Comparison of ENCODE assay signal across 11 cellular contexts in the genomic region with DNA sequence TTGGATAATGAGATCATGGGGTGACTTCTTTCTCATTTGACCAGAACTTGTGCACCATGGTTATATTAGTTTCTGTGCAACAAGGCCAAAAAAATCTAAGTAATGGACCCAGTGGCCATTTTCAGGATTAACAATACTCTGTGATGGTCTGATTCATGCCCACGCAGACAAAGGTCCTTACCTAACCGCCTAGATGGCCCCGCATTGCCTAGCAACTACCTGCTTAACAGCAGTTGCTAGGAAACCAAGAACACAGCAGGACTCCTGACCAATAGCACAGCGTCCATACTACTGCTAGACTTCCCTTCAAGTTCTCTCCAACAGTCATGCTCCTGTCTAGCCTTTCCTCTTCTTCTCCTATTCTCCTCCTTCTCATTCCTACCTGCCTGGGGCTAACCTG. TPM values are rescaled to one million over a fixed set of nuclear protein-coding genes. Genes with fewer than 3 reads are reported as not detected.
DNase-seq lines count a peak whose midpoint lies in the region; ATAC-seq, FAIRE-seq and TF ChIP-seq lines count a peak whose summit lies in the region.
"Had no signal": no experiment of that assay in that cellular context is flagged by ENCODE, and none has a peak within 500 bp of the region (broad histone marks: within the 10 kb centered on the region; RNA-seq: fewer than 3 reads in every experiment).

No MANE protein-coding gene starts in this region.

- no peak overlapping the region for H3K9ac ChIP-seq in SK-N-SH

- ATAC-seq in SK-N-SH treated with all-trans-retinoic acid at 6 μM for 48 hours (peak; percentile 28; the same call in 1 of the 3 replicates), foreskin keratinocyte (no peak), GM21619 (IDR thresholded peaks at IDR 0.05; ENCODE audit: unreplicated experiment) (no peak)
- no peak for ATAC-seq in stimulated activated naive CD8-positive, alpha-beta T cell treated with anti-CD3 and anti-CD28 coated beads, Interleukin-15, Interleukin-2, amounts not matched to agents 100 U/mL and 50 U/mL, for 24 hours
- ATAC-seq: activated T-cell treated with anti-CD3 and anti-CD28 coated beads, Interleukin-2, amount 50 U/mL, for 72 hours had no signal

- TF ChIP-seq CTCF in SK-N-SH (IDR thresholded peaks at IDR 0.05) (no peak), foreskin keratinocyte (conservative IDR thresholded peaks at IDR 0.05) (no peak)

- no peak for TF ChIP-seq RAD21 in SK-N-SH (IDR thresholded peaks at IDR 0.05; ENCODE audit: low read length)

- POLR2A ChIA-PET in SK-N-SH (lab: Yijun Ruan, JAX), result no interaction called here

- H3K4me1 ChIP-seq in SK-N-SH (ENCODE audit: control insufficient read depth in 1 of 2, insufficient read depth in 2 of 2, low read depth in 1 of 2, low read length in 1 of 2) (no peaks in the 10 kb centered on the region), foreskin keratinocyte (peaks cover 7% of the 10 kb centered on the region)

- peak overlapping the region in 1 of 2 experiments; percentile 61; a peak in 2 of 4 replicates for H3K27ac ChIP-seq in SK-N-SH (ENCODE audit: low read depth in 2 of 2, low read length in 1 of 2)
- H3K27ac ChIP-seq in foreskin keratinocyte, result peak overlapping the region; percentile 55

- no peaks in the 10 kb centered on the region for H3K9me2 ChIP-seq in SK-N-SH

- no peak overlapping the region for H3K4me3 ChIP-seq in SK-N-SH (ENCODE audit: low read depth in 2 of 2, low read length in 1 of 2)

- no peaks in the 10 kb centered on the region for H3K9me3 ChIP-seq in SK-N-SH

- 69% methylated on average over 4 of the region's 4 CpGs for WGBS in SK-N-SH (ENCODE audit: low lambda C conversion rate)

- no peaks in the 10 kb centered on the region for H3K79me2 ChIP-seq in SK-N-SH (ENCODE audit: insufficient read depth)

- H2AFZ ChIP-seq in SK-N-SH (ENCODE audit: low read depth), result no peak overlapping the region

- no peak for DNase-seq in SK-N-SH
- peak; percentile 54 for DNase-seq in RCC 7860 (ENCODE audit: low spot score)
- no peak for DNase-seq in foreskin keratinocyte
- peak; percentile 50 for DNase-seq in stromal cell of bone marrow (ENCODE audit: low read depth)
- no peak for DNase-seq in MV-4-11 (lab: John Stamatoyannopoulos, UW)
- DNase-seq in stimulated activated naive CD8-positive, alpha-beta T cell treated with anti-CD3 and anti-CD28 coated beads, Interleukin-15, Interleukin-2, amounts not matched to agents 100 U/mL and 50 U/mL, for 24 hours, result no peak
- DNase-seq: activated T-cell treated with anti-CD3 and anti-CD28 coated beads, Interleukin-2, amount 50 U/mL, for 72 hours; NCI-H1694 treated with DMSO at 0.1 percent for 48 hours; SW 1271 had no signal

- TF ChIP-seq EP300 in SK-N-SH (IDR thresholded peaks at IDR 0.05; ENCODE audit: borderline replicate concordance in 1 of 2, low read depth in 1 of 2, low read length in 1 of 2), result no peak

- H4K20me1 ChIP-seq in SK-N-SH (ENCODE audit: insufficient read depth), result no peaks in the 10 kb centered on the region

- no peak for FAIRE-seq in RCC 7860 (lab: Jason Lieb, UNC)

- H3K27me3 ChIP-seq in SK-N-SH (ENCODE audit: insufficient read depth), result no peaks in the 10 kb centered on the region
- no peaks in the 10 kb centered on the region for H3K27me3 ChIP-seq in foreskin keratinocyte

- H3F3A ChIP-seq in SK-N-SH (replicated peaks; ENCODE audit: insufficient read depth), result peaks cover 17% of the 10 kb centered on the region

- CTCF ChIA-PET in SK-N-SH (lab: Yijun Ruan, JAX), result no interaction called here

- peaks cover 0 to 3% of the 10 kb centered on the region in 2 experiments for H3K36me3 ChIP-seq in SK-N-SH (replicated peaks in 1 of 2; ENCODE audit: control insufficient read depth in 1 of 2, insufficient read depth in 2 of 2, low read length in 1 of 2)

- H3K4me2 ChIP-seq in SK-N-SH, result no peak overlapping the region

TF ChIP-seq in SK-N-SH treated with all-trans-retinoic acid at 6 μM for 48 hours, 23 proteins besides CTCF, POLR2A, EP300 and RAD21:
- TF ChIP-seq ISL1 (CRISPR knock-in tag; IDR thresholded peaks at IDR 0.05), result no peak
- no peak for TF ChIP-seq ZNF565 (CRISPR knock-in tag; conservative IDR thresholded peaks at IDR 0.05; ENCODE audit: low read depth)
- TF ChIP-seq, protein P1, sequence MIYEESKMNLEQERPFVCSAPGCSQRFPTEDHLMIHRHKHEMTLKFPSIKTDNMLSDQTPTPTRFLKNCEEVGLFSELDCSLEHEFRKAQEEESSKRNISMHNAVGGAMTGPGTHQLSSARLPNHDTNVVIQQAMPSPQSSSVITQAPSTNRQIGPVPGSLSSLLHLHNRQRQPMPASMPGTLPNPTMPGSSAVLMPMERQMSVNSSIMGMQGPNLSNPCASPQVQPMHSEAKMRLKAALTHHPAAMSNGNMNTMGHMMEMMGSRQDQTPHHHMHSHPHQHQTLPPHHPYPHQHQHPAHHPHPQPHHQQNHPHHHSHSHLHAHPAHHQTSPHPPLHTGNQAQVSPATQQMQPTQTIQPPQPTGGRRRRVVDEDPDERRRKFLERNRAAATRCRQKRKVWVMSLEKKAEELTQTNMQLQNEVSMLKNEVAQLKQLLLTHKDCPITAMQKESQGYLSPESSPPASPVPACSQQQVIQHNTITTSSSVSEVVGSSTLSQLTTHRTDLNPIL (CRISPR knock-in tag; IDR thresholded peaks at IDR 0.05; ENCODE audit: low read depth), result no peak
- no peak for TF ChIP-seq ZC3H10 (CRISPR knock-in tag; IDR thresholded peaks at IDR 0.05)

TF ChIP-seq in SK-N-SH, 30 proteins besides CTCF, POLR2A, EP300 and RAD21:
- TF ChIP-seq RCOR1 (IDR thresholded peaks at IDR 0.05; ENCODE audit: low read length) (no peak), MEF2A (IDR thresholded peaks at IDR 0.05; ENCODE audit: borderline replicate concordance, low read depth) (no peak), FOSL2 (IDR thresholded peaks at IDR 0.05; ENCODE audit: borderline replicate concordance, low read depth) (no peak), SMC3 (IDR thresholded peaks at IDR 0.05; ENCODE audit: low read depth, low read length) (no peak), RFX5 (IDR thresholded peaks at IDR 0.05; ENCODE audit: low read length) (no peak), GABPA (IDR thresholded peaks at IDR 0.05; ENCODE audit: low read depth) (no peak), TCF12 (IDR thresholded peaks at IDR 0.05) (no peak)

RNA-seq across cellular contexts. Expression of gene MIS12, which starts 22.5 kb away (rescaled TPM):
- 9.3 and 12.4 TPM in 2 replicates for polyA plus RNA-seq in SK-N-SH (2012; rRNA removed)
- 10.2 and 11.5 TPM in 2 replicates for polyA plus RNA-seq in SK-N-SH (2012; cell fraction: cytosol; rRNA removed)
- polyA plus RNA-seq in SK-N-SH (2012; cell fraction: nucleus; rRNA removed), result 8.6 and 25.5 TPM in 2 replicates
- 21.7 and 23.2 TPM in 2 replicates for total RNA-seq in foreskin keratinocyte
- polyA plus RNA-seq in foreskin keratinocyte, result 11.3 and 15.1 TPM in 2 replicates

RNA-seq across cellular contexts. Expression of gene DERL2, which starts 22.9 kb away (rescaled TPM):
- polyA plus RNA-seq in SK-N-SH (2012; rRNA removed) (42.5 and 58.8 TPM in 2 replicates), foreskin keratinocyte (72.1 and 74.2 TPM in 2 replicates)
- polyA plus RNA-seq in SK-N-SH (2012; cell fraction: cytosol; rRNA removed), result 50.2 and 50.8 TPM in 2 replicates
- 55.5 and 70.0 TPM in 2 replicates for polyA plus RNA-seq in SK-N-SH (2012; cell fraction: nucleus; rRNA removed)
- 40.8 and 45.3 TPM in 2 replicates for total RNA-seq in foreskin keratinocyte

RNA-seq across cellular contexts. Expression of gene DHX33, which starts 40.1 kb away (rescaled TPM):
- polyA plus RNA-seq in SK-N-SH (2012; rRNA removed) (12.9 and 15.5 TPM in 2 replicates), foreskin keratinocyte (5.6 and 8.4 TPM in 2 replicates)
- polyA plus RNA-seq in SK-N-SH (2012; cell fraction: cytosol; rRNA removed), result 11.6 and 13.0 TPM in 2 replicates
- polyA plus RNA-seq in SK-N-SH (2012; cell fraction: nucleus; rRNA removed), result 23.1 and 27.2 TPM in 2 replicates
- total RNA-seq in foreskin keratinocyte, result 20.9 and 23.3 TPM in 2 replicates

Comparison
In these comparisons a context has a peak if more than half of its experiments do, and no peak if none do; other contexts are left out.
1. DNase-seq: peak in RCC 7860 (single experiment) and stromal cell of bone marrow (single experiment); none in SK-N-SH (single experiment), foreskin keratinocyte (0 of 2), MV-4-11 (single experiment) and stimulated activated naive CD8-positive, alpha-beta T cell treated with anti-CD3 and anti-CD28 coated beads, Interleukin-15, Interleukin-2, amounts not matched to agents 100 U/mL and 50 U/mL, for 24 hours (single experiment).